17 cellular contexts compared by ENCODE assay signal in genomic region chr6:158786645-158787304, GRCh38. TPM values are rescaled to one million over a fixed set of nuclear protein-coding genes. Genes with fewer than 3 reads are reported as not detected.
DNase-seq lines count a peak whose midpoint lies in the region; ATAC-seq and TF ChIP-seq lines count a peak whose summit lies in the region.
"Had no signal": no experiment of that assay in that cellular context is flagged by ENCODE, and none has a peak within 500 bp of the region (broad histone marks: within the 10 kb centered on the region; RNA-seq: fewer than 3 reads in every experiment).

No MANE protein-coding gene starts in this region.

- no peaks in the 10 kb centered on the region; the same call in 1 of the 2 replicates for H3K9me2 ChIP-seq in PC-9 (ENCODE audit: insufficient read depth)

- ATAC-seq in GM21381 (IDR thresholded peaks at IDR 0.05; ENCODE audit: unreplicated experiment): no peak
- ATAC-seq: activated T-helper 17 cell treated with anti-CD3 and anti-CD28 coated beads, Interleukin-2, amount 50 U/mL, for 72 hours; gastroesophageal sphincter had no signal

- no peaks in the 10 kb centered on the region for H3K27me3 Mint-ChIP-seq in Caco-2 (ENCODE audit: insufficient read depth, unreplicated experiment)
- no peaks in the 10 kb centered on the region for H3K27me3 Mint-ChIP-seq in progenitor cell of endocrine pancreas
- H3K27me3 Mint-ChIP-seq: activated T-helper 17 cell treated with anti-CD3 and anti-CD28 coated beads, Interleukin-2, amount 50 U/mL, for 72 hours had no signal

- no peaks in the 10 kb centered on the region for H3K27me3 ChIP-seq in Caco-2 (replicated peaks; ENCODE audit: control insufficient read depth, insufficient read depth, low read length)
- no peaks in the 10 kb centered on the region for H3K27me3 ChIP-seq in PC-9 (ENCODE audit: insufficient read depth, low read depth)
- H3K27me3 ChIP-seq: BE2C, gastroesophageal sphincter, ovary, tibial artery had no signal

- peaks cover 98% of the 10 kb centered on the region for H4K20me1 ChIP-seq in PC-9 (ENCODE audit: insufficient read depth)

- no peaks in the 10 kb centered on the region for H3K9me3 Mint-ChIP-seq in Caco-2 (ENCODE audit: unreplicated experiment)
- no peaks in the 10 kb centered on the region for H3K9me3 Mint-ChIP-seq in progenitor cell of endocrine pancreas (ENCODE audit: low read depth)
- H3K9me3 Mint-ChIP-seq: activated T-helper 17 cell treated with anti-CD3 and anti-CD28 coated beads, Interleukin-2, amount 50 U/mL, for 72 hours had no signal

- H3K27ac Mint-ChIP-seq in Caco-2 (ENCODE audit: unreplicated experiment) (no peak overlapping the region), progenitor cell of endocrine pancreas (peak overlapping the region; percentile 87)
- H3K27ac Mint-ChIP-seq: activated T-helper 17 cell treated with anti-CD3 and anti-CD28 coated beads, Interleukin-2, amount 50 U/mL, for 72 hours had no signal

- H3K4me3 ChIP-seq in Caco-2 (ENCODE audit: low read depth, low read length) (no peak overlapping the region), PC-9 (no peak overlapping the region)
- H3K4me3 ChIP-seq: gastroesophageal sphincter, left ventricle myocardium inferior, ovary, skin epidermis, tibial artery had no signal

- intact Hi-C loops in Caco-2 (cut with micrococcal nuclease; ENCODE audit: unreplicated experiment): no loop called here
- intact Hi-C loops in PC-9 (cut with micrococcal nuclease; ENCODE audit: unreplicated experiment): no loop called here

- TF ChIP-seq CTCF in Caco-2 (IDR thresholded peaks at IDR 0.05; ENCODE audit: insufficient read depth in 1 of 2, low read depth in 1 of 2, low read length in 1 of 2, severe bottlenecking in 1 of 2, unreplicated experiment in 1 of 2): no peak
- TF ChIP-seq CTCF in PC-9 (conservative IDR thresholded peaks at IDR 0.05): no peak
- no peak for TF ChIP-seq CTCF in progenitor cell of endocrine pancreas (IDR thresholded peaks at IDR 0.05; ENCODE audit: unreplicated experiment)

- H3K36me3 ChIP-seq in Caco-2 (ENCODE audit: control insufficient read depth, insufficient read depth, low read length): peaks cover 6% of the 10 kb centered on the region
- peaks cover 93% of the 10 kb centered on the region for H3K36me3 ChIP-seq in PC-9 (ENCODE audit: low read depth)
- H3K36me3 ChIP-seq: ovary had no signal

- POLR2A ChIA-PET in Caco-2 (lab: Charles Lee) (no interaction called here), PC-9 (lab: Charles Lee; ENCODE audit: unreplicated experiment) (no interaction called here)

- no peak overlapping the region for H2AFZ ChIP-seq in PC-9

- H3K4me1 Mint-ChIP-seq in Caco-2 (ENCODE audit: low read depth, unreplicated experiment) (peaks cover 7% of the 10 kb centered on the region), progenitor cell of endocrine pancreas (ENCODE audit: low read depth) (peaks cover 34% of the 10 kb centered on the region)

- peaks cover 100% of the 10 kb centered on the region for H3F3A ChIP-seq in PC-9 (ENCODE audit: insufficient read depth, low read depth)

- H3K36me3 Mint-ChIP-seq in Caco-2 (ENCODE audit: insufficient read depth, unreplicated experiment) (peaks cover 96% of the 10 kb centered on the region), progenitor cell of endocrine pancreas (ENCODE audit: insufficient read depth) (peaks cover 54% of the 10 kb centered on the region)

- H3K27ac ChIP-seq in PC-9: peak overlapping the region; percentile 81
- peak overlapping the region; percentile 76 for H3K27ac ChIP-seq in epithelial cell of prostate
- H3K27ac ChIP-seq: gastroesophageal sphincter, left ventricle myocardium inferior, ovary, tibial artery had no signal

- peaks cover 12% of the 10 kb centered on the region for H3K4me1 ChIP-seq in Caco-2
- peaks cover 94% of the 10 kb centered on the region for H3K4me1 ChIP-seq in PC-9 (replicated peaks; ENCODE audit: insufficient read depth)
- H3K4me1 ChIP-seq: BE2C, tibial artery had no signal

- H3K9me3 ChIP-seq in Caco-2 (no peaks in the 10 kb centered on the region), PC-9 (ENCODE audit: insufficient read depth, low read depth) (no peaks in the 10 kb centered on the region)
- H3K9me3 ChIP-seq: BE2C, gastroesophageal sphincter, left ventricle myocardium inferior, ovary, tibial artery had no signal

- H3K4me3 Mint-ChIP-seq in Caco-2 (ENCODE audit: unreplicated experiment) (no peak overlapping the region), progenitor cell of endocrine pancreas (ENCODE audit: low read depth) (no peak overlapping the region)
- H3K4me3 Mint-ChIP-seq: activated T-helper 17 cell treated with anti-CD3 and anti-CD28 coated beads, Interleukin-2, amount 50 U/mL, for 72 hours had no signal

- no peak overlapping the region for H3K4me2 ChIP-seq in PC-9

- CTCF ChIA-PET in Caco-2 (lab: Charles Lee): no interaction called here
- CTCF ChIA-PET in PC-9 (lab: Charles Lee): no interaction called here

- DNase-seq in Caco-2 (no peak), PC-9 (no peak), epithelial cell of prostate (ENCODE audit: low read depth, low spot score) (no peak), progenitor cell of endocrine pancreas (ENCODE audit: low spot score, unreplicated experiment) (no peak), NOMO-1 treated with dmso at 0.1 percent for 144 hours (lab: John Stamatoyannopoulos, UW; ENCODE audit: unreplicated experiment) (no peak), NCI-H2227 (lab: John Stamatoyannopoulos, UW; ENCODE audit: unreplicated experiment) (no peak)
- DNase-seq: anterior cingulate cortex; BE2C; left ventricle myocardium inferior; NCI-H1048; ovary; stimulated activated CD4-positive, alpha-beta T cell treated with anti-CD3 and anti-CD28 coated beads, Interleukin-4, amount 100 ng/mL, for 24 hours; tibial artery had no signal

- BruUV-seq in Caco-2 (replicated peaks; lab: Mats Ljungman, UMichigan) (TSS peak; percentile 5), PC-9 (replicated peaks; lab: Mats Ljungman, UMichigan) (no TSS peak)

- peaks cover 100% of the 10 kb centered on the region for H3K79me2 ChIP-seq in PC-9 (ENCODE audit: low read depth)

RNA-seq across cellular contexts. Expression of gene EZR, which starts 32.4 kb away (rescaled TPM):
- total RNA-seq in Caco-2 (2022) (282 and 290 TPM in 2 replicates), PC-9 (2021) (231 and 240 TPM in 2 replicates), progenitor cell of endocrine pancreas (258 and 274 TPM in 2 replicates)
